ENCODE assay signal across 10 cellular contexts in the genomic region with DNA sequence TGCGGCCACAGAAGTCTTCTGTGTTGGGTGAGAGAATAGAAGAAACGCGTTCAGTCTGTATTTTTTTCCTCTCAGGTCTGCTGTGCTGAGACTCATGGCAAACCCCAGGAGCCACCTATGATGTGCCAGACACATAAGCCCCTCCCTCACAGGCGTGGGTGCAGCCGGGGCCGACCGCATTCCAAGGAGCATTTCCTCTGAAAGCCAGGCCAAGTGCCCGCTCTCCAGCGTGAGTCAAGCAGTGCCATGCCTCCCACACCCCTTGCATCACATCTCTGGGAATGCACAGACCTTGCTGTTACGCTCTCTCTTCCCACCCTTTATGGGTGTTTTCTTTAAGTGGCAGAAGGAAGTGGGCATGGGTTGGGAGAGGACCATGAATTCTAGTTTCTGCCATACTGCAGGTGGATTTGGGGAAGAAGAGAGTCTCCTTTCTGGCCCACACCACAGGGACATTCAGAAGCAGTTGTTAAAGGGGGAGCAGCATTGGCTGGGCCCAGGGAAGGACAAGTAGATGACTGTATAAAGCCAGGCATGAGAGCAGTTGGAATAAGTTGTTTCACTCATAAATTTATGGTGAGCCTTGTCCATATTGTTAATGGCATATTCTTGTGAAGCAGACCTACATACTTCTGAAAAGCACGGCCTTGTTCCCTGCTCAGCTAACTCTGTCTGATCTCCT. TPM values are rescaled to one million over a fixed set of nuclear protein-coding genes. Genes with fewer than 3 reads are reported as not detected.
DNase-seq lines count a peak whose midpoint lies in the region; ATAC-seq and TF ChIP-seq lines count a peak whose summit lies in the region.
"Had no signal": no experiment of that assay in that cellular context is flagged by ENCODE, and none has a peak within 500 bp of the region (broad histone marks: within the 10 kb centered on the region; RNA-seq: fewer than 3 reads in every experiment).

No MANE protein-coding gene starts in this region.

- no peaks in the 10 kb centered on the region for H3K9me2 ChIP-seq in GM23338 (ENCODE audit: insufficient read depth)

- no peak overlapping the region for H3K4me3 Mint-ChIP-seq in GM23338
- H3K4me3 Mint-ChIP-seq: activated naive CD4-positive, alpha-beta T cell treated with anti-CD3 and anti-CD28 coated beads, Interleukin-2, amount 50 U/mL, for 24 hours; naive thymus-derived CD8-positive, alpha-beta T cell had no signal

- no peak for TF ChIP-seq POLR2A in tibial nerve (IDR thresholded peaks at IDR 0.05)

- H3K36me3 Mint-ChIP-seq in GM23338 (ENCODE audit: low read depth), result no peaks in the 10 kb centered on the region
- H3K36me3 Mint-ChIP-seq: activated naive CD4-positive, alpha-beta T cell treated with anti-CD3 and anti-CD28 coated beads, Interleukin-2, amount 50 U/mL, for 24 hours; naive thymus-derived CD8-positive, alpha-beta T cell had no signal

- H3F3A ChIP-seq in GM23338 (replicated peaks; ENCODE audit: low read depth), result no peaks in the 10 kb centered on the region

- H3K9me3 Mint-ChIP-seq in GM23338, result no peaks in the 10 kb centered on the region
- H3K9me3 Mint-ChIP-seq: activated naive CD4-positive, alpha-beta T cell treated with anti-CD3 and anti-CD28 coated beads, Interleukin-2, amount 50 U/mL, for 24 hours; naive thymus-derived CD8-positive, alpha-beta T cell had no signal

- no peak overlapping the region for H3K27ac ChIP-seq in GM23338 (ENCODE audit: low read depth)
- peak overlapping the region in 16 of 21 experiments; percentile 13 to 81 (median 60) for H3K27ac ChIP-seq in skin epidermis
- no peak overlapping the region for H3K27ac ChIP-seq in tibial nerve

- H3K9me3 ChIP-seq in tibial nerve, result no peaks in the 10 kb centered on the region

- peaks cover 11% of the 10 kb centered on the region for H3K27me3 Mint-ChIP-seq in GM23338 (ENCODE audit: insufficient read depth, low read depth, poor library complexity)

- no peaks in the 10 kb centered on the region for H3K27me3 ChIP-seq in GM23338 (ENCODE audit: insufficient read depth)
- peaks cover 0 to 7% of the 10 kb centered on the region in 2 donors for H3K27me3 ChIP-seq in tibial nerve

- peak overlapping the region; percentile 87 for H2AFZ ChIP-seq in GM23338

- no peaks in the 10 kb centered on the region for H3K4me1 Mint-ChIP-seq in GM23338
- H3K4me1 Mint-ChIP-seq: activated naive CD4-positive, alpha-beta T cell treated with anti-CD3 and anti-CD28 coated beads, Interleukin-2, amount 50 U/mL, for 24 hours had no signal

- no peak for TF ChIP-seq CTCF in GM23338 (conservative IDR thresholded peaks at IDR 0.05; ENCODE audit: low read depth in 2 of 2)
- no peak for TF ChIP-seq CTCF in GM10266 (IDR thresholded peaks at IDR 0.05; ENCODE audit: control insufficient read depth, insufficient read depth, low read depth, missing control alignments)
- no peak for TF ChIP-seq CTCF in GM13977 (IDR thresholded peaks at IDR 0.05; ENCODE audit: extremely low read depth, insufficient read depth, missing control alignments)
- TF ChIP-seq CTCF in tibial nerve (IDR thresholded peaks at IDR 0.05), result no peak

- no peaks in the 10 kb centered on the region for H3K79me2 ChIP-seq in GM23338 (replicated peaks; ENCODE audit: insufficient read depth)

- no peak overlapping the region for H3K4me2 ChIP-seq in GM23338

- DNase-seq in GM23338 (ENCODE audit: low spot score) (peak; percentile 25), SK-MEL-5 (ENCODE audit: low read depth, low spot score) (peak; percentile 57), fibroblast of the conjunctiva (ENCODE audit: low read depth) (peak; percentile 34), GM10266 (ENCODE audit: extremely low spot score) (no peak), GM13977 (ENCODE audit: low spot score) (no peak), tibial nerve (ENCODE audit: low spot score in 2 of 2) (no peak), DMS 273 (lab: John Stamatoyannopoulos, UW; ENCODE audit: unreplicated experiment) (no peak)
- DNase-seq: naive thymus-derived CD8-positive, alpha-beta T cell had no signal

- H3K36me3 ChIP-seq in GM23338 (ENCODE audit: insufficient read depth), result no peaks in the 10 kb centered on the region
- no peaks in the 10 kb centered on the region for H3K36me3 ChIP-seq in tibial nerve

- no peaks in the 10 kb centered on the region for H4K20me1 ChIP-seq in GM23338 (replicated peaks; ENCODE audit: insufficient read depth)

- ATAC-seq in GM23338, result peak; percentile 55
- ATAC-seq: naive thymus-derived CD8-positive, alpha-beta T cell had no signal

- TF ChIP-seq EP300 in tibial nerve (IDR thresholded peaks at IDR 0.05), result no peak

- in situ Hi-C loops in SK-MEL-5 (cut with HindIII; ENCODE audit: low pct_unique_long_range_greater_than_20kb, low sequenced_read_pairs) (no loop called here), GM13977 (cut with MboI; ENCODE audit: low pct_unique_long_range_greater_than_20kb, low sequenced_read_pairs, unreplicated experiment) (no loop called here)

- H3K4me3 ChIP-seq in GM23338 (no peak overlapping the region), skin epidermis (no peak overlapping the region), tibial nerve (no peak overlapping the region)

- no peaks in the 10 kb centered on the region for H3K4me1 ChIP-seq in GM23338 (ENCODE audit: insufficient read depth)
- H3K4me1 ChIP-seq in tibial nerve, result peaks cover 0 to 4% (median 0%) of the 10 kb centered on the region in 4 donors

- no peak overlapping the region for H3K27ac Mint-ChIP-seq in GM23338
- H3K27ac Mint-ChIP-seq: activated naive CD4-positive, alpha-beta T cell treated with anti-CD3 and anti-CD28 coated beads, Interleukin-2, amount 50 U/mL, for 24 hours; naive thymus-derived CD8-positive, alpha-beta T cell had no signal

- 27 to 32% methylated on average over 11 of the region's 11 CpGs for WGBS in tibial nerve, 2 donors

TF ChIP-seq in GM23338, 12 proteins besides CTCF, POLR2A, EP300 and RAD21 (continues in another document):
- TF ChIP-seq POLR2AphosphoS5 (IDR thresholded peaks at IDR 0.05; ENCODE audit: low read depth), result no peak
- TF ChIP-seq NANOG (IDR thresholded peaks at IDR 0.05; ENCODE audit: borderline replicate concordance), result no peak
- TF ChIP-seq CREB1 (CRISPR knock-in tag; IDR thresholded peaks at IDR 0.05; ENCODE audit: low read depth), result no peak
- no peak for TF ChIP-seq ZNF331 (CRISPR knock-in tag; IDR thresholded peaks at IDR 0.05; ENCODE audit: low read depth)
- TF ChIP-seq ZNF114 (CRISPR knock-in tag; IDR thresholded peaks at IDR 0.05), result no peak

RNA-seq across cellular contexts. Expression of gene TFAP2A, which starts 37.1 kb away (rescaled TPM):
- total RNA-seq in GM23338 (2014; rRNA removed; shearing (Covaris generic)), result not detected in 2 replicates
- polyA plus RNA-seq in GM23338 (2016; fragmentation: Nextera tagmentation; extraction: Ambion mirVana), result 0.21 TPM in 1 of 2 replicates, not detected in the other
- total RNA-seq in SK-MEL-5 (2014; rRNA removed; shearing (Covaris generic)), result 24.6 and 38.4 TPM in 2 replicates
- polyA plus RNA-seq in SK-MEL-5 (2015; cell fraction: cytosol; rRNA removed), result 104 and 135 TPM in 2 replicates
- polyA plus RNA-seq in SK-MEL-5 (2015; cell fraction: nucleus; rRNA removed), result 188 and 226 TPM in 2 replicates
- 1 to 10 TPM in 1 of 4 donors, under 1 TPM in 2, not detected in 1; 0.20 to 1.2 (median 0.66) TPM for total RNA-seq in tibial nerve
- total RNA-seq: naive thymus-derived CD8-positive, alpha-beta T cell had no signal
- polyA plus RNA-seq: naive thymus-derived CD8-positive, alpha-beta T cell had no signal

Comparison
In these comparisons a context has a peak if more than half of its experiments do, and no peak if none do; other contexts are left out.
1. DNase-seq: peak in GM23338 (single experiment), SK-MEL-5 (single experiment) and fibroblast of the conjunctiva (single experiment); none in GM10266 (single experiment), GM13977 (single experiment), tibial nerve (0 of 2) and DMS 273 (single experiment).
2. H3K27ac ChIP-seq: peak in skin epidermis (16 of 21); none in GM23338 (single experiment) and tibial nerve (0 of 4).
3. RNA of gene TFAP2A, which starts 37.1 kb away (total RNA-seq): 24.6 to 38.4 TPM in SK-MEL-5; 0.20 to 1.2 TPM in tibial nerve and not detected in GM23338; every median in the first group is over 10 times any median in the second.